In the genomic region with DNA sequence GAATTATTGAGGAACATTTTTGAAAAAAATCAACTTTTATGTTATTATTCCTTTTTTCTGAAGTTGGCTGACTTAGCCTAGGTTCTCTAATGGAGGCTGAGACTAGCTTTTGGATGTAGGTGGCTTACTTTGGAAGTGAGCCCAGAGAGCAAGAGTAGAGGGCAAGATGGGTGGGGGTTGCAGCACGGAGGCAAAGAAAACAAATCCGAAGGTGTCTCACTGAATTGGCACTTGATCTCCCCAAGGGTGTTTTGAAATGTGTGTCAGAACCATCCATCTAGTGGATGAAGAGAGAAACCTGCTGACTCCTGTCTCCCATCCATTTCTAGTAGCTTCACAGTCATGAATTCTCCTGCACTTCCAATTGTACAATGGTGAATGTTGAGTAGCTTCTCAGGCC, we compare ENCODE assay signal across 35 cellular contexts.
"Had no signal": no experiment of that assay in that cellular context is flagged by ENCODE, and none has a peak within 500 bp of the region (broad histone marks: within the 10 kb centered on the region; RNA-seq: fewer than 3 reads in every experiment).

No MANE protein-coding gene starts in this region.

- H3K9me3 ChIP-seq: ascending aorta, Peyer's patch, SJSA1, SK-N-SH had no signal

- ATAC-seq: activated CD8-positive, alpha-beta T cell treated with anti-CD3 and anti-CD28 coated beads for 36 hours; activated T-cell treated with anti-CD3 and anti-CD28 coated beads, Interleukin-2, amount 50 U/mL, for 72 hours; activated T-helper 17 cell treated with anti-CD3 and anti-CD28 coated beads, Interleukin-2, amount 50 U/mL, for 72 hours had no signal

- H3K27ac Mint-ChIP-seq: activated CD4-positive, alpha-beta T cell treated with anti-CD3 and anti-CD28 coated beads, Interleukin-2, amount 10 ng/mL, durations not matched to agents 24 days and 14 days; activated CD8-positive, alpha-beta T cell treated with anti-CD3 and anti-CD28 coated beads for 36 hours; activated naive CD4-positive, alpha-beta T cell treated with anti-CD3 and anti-CD28 coated beads, Interleukin-2, amount 50 U/mL, for 24 hours; activated naive CD8-positive, alpha-beta T cell treated with anti-CD3 and anti-CD28 coated beads, Interleukin-2, amount 10 ng/mL, durations not matched to agents 7 days and 5 days; activated T-cell treated with anti-CD3 and anti-CD28 coated beads, Interleukin-2, amount 50 U/mL, for 72 hours; activated T-helper 17 cell treated with anti-CD3 and anti-CD28 coated beads, Interleukin-2, amount 50 U/mL, for 72 hours; brain; T-helper 1 cell treated with Interleukin-12 subunit alpha and Interleukin-12 subunit beta and Interleukin-4 antibody, amounts not matched to agents 30 μg/mL and 1 μg/mL, for 36 hours; T-helper 2 cell treated with Interferon-gamma antibody and Interleukin-4, amounts not matched to agents 5 μg/mL and 100 μg/mL, for 36 hours had no signal

- H3K27ac ChIP-seq: ascending aorta, Peyer's patch, SJSA1 had no signal

- H3K36me3 ChIP-seq: ascending aorta, Peyer's patch, SJSA1 had no signal

- DNase-seq: activated CD4-positive, alpha-beta T cell treated with anti-CD3 and anti-CD28 coated beads, Interleukin-2, amount 10 ng/mL, durations not matched to agents 24 days and 14 days; activated CD4-positive, alpha-beta T cell treated with anti-CD3 and anti-CD28 coated beads, Interleukin-2, amount 50 U/mL, for 4 hours; activated CD8-positive, alpha-beta T cell treated with anti-CD3 and anti-CD28 coated beads for 36 hours; activated effector memory CD4-positive, alpha-beta T cell treated with anti-CD3 and anti-CD28 coated beads, Interleukin-2, amount 50 U/mL, for 16 hours; activated naive CD4-positive, alpha-beta T cell; activated naive CD8-positive, alpha-beta T cell treated with anti-CD3 and anti-CD28 coated beads, Interleukin-2, amount 10 ng/mL, durations not matched to agents 7 days and 5 days; activated T-cell treated with anti-CD3 and anti-CD28 coated beads, Interleukin-2, amount 50 U/mL, for 1 hour; activated T-cell treated with anti-CD3 and anti-CD28 coated beads, Interleukin-2, amount 50 U/mL, for 72 hours; amygdala; caudate nucleus; cerebellar nuclear complex; Kasumi-1; KG1; MM.1S; MV-4-11; NCI-H1092; NCI-H1436 treated with DMSO at 0.1 percent for 48 hours; NCI-H1694 treated with DMSO at 0.1 percent for 48 hours; NCI-H2029; NCI-H2171 treated with DMSO at 0.1 percent for 48 hours; NCI-H226; NCI-H510A; NCI-H526 treated with DMSO at 0.1 percent for 48 hours; NCI-H774; Peyer's patch; RPMI8226; SHP77 treated with DMSO at 0.1 percent for 48 hours; SK-N-SH had no signal

- H3K27me3 ChIP-seq: ascending aorta, Peyer's patch, SJSA1 had no signal

- H3K9me3 Mint-ChIP-seq: activated CD4-positive, alpha-beta T cell treated with anti-CD3 and anti-CD28 coated beads, Interleukin-2, amount 10 ng/mL, durations not matched to agents 24 days and 14 days; activated naive CD4-positive, alpha-beta T cell treated with anti-CD3 and anti-CD28 coated beads, Interleukin-2, amount 50 U/mL, for 24 hours; T-helper 1 cell treated with Interleukin-12 subunit alpha and Interleukin-12 subunit beta and Interleukin-4 antibody, amounts not matched to agents 30 μg/mL and 1 μg/mL, for 36 hours; T-helper 2 cell treated with Interferon-gamma antibody and Interleukin-4, amounts not matched to agents 5 μg/mL and 100 μg/mL, for 36 hours had no signal

- H3K27me3 Mint-ChIP-seq: activated T-helper 17 cell treated with anti-CD3 and anti-CD28 coated beads, Interleukin-2, amount 50 U/mL, for 72 hours; brain had no signal

- H3K4me1 Mint-ChIP-seq: activated CD4-positive, alpha-beta T cell treated with anti-CD3 and anti-CD28 coated beads, Interleukin-2, amount 10 ng/mL, durations not matched to agents 24 days and 14 days; activated naive CD4-positive, alpha-beta T cell treated with anti-CD3 and anti-CD28 coated beads, Interleukin-2, amount 50 U/mL, for 24 hours; activated T-helper 17 cell treated with anti-CD3 and anti-CD28 coated beads, Interleukin-2, amount 50 U/mL, for 72 hours; brain had no signal

- H3K36me3 Mint-ChIP-seq: activated naive CD4-positive, alpha-beta T cell treated with anti-CD3 and anti-CD28 coated beads, Interleukin-2, amount 50 U/mL, for 24 hours; brain had no signal

- H3K4me1 ChIP-seq: ascending aorta, Peyer's patch, SJSA1 had no signal

- H3K4me2 ChIP-seq: SK-N-SH had no signal

- H3K4me3 Mint-ChIP-seq: activated CD4-positive, alpha-beta T cell treated with anti-CD3 and anti-CD28 coated beads, Interleukin-2, amount 10 ng/mL, durations not matched to agents 24 days and 14 days; activated CD8-positive, alpha-beta T cell treated with anti-CD3 and anti-CD28 coated beads for 36 hours; activated naive CD4-positive, alpha-beta T cell treated with anti-CD3 and anti-CD28 coated beads, Interleukin-2, amount 50 U/mL, for 24 hours; activated naive CD8-positive, alpha-beta T cell treated with anti-CD3 and anti-CD28 coated beads, Interleukin-2, amount 10 ng/mL, durations not matched to agents 7 days and 5 days; activated T-cell treated with anti-CD3 and anti-CD28 coated beads, Interleukin-2, amount 50 U/mL, for 72 hours; activated T-helper 17 cell treated with anti-CD3 and anti-CD28 coated beads, Interleukin-2, amount 50 U/mL, for 72 hours; brain; T-helper 1 cell treated with Interleukin-12 subunit alpha and Interleukin-12 subunit beta and Interleukin-4 antibody, amounts not matched to agents 30 μg/mL and 1 μg/mL, for 36 hours; T-helper 2 cell treated with Interferon-gamma antibody and Interleukin-4, amounts not matched to agents 5 μg/mL and 100 μg/mL, for 36 hours had no signal

- H3K9ac ChIP-seq: SK-N-SH had no signal

- H3K4me3 ChIP-seq: ascending aorta, Peyer's patch, SJSA1 had no signal
